Comparison of ENCODE assay signal across 1 cellular context in the genomic region with DNA sequence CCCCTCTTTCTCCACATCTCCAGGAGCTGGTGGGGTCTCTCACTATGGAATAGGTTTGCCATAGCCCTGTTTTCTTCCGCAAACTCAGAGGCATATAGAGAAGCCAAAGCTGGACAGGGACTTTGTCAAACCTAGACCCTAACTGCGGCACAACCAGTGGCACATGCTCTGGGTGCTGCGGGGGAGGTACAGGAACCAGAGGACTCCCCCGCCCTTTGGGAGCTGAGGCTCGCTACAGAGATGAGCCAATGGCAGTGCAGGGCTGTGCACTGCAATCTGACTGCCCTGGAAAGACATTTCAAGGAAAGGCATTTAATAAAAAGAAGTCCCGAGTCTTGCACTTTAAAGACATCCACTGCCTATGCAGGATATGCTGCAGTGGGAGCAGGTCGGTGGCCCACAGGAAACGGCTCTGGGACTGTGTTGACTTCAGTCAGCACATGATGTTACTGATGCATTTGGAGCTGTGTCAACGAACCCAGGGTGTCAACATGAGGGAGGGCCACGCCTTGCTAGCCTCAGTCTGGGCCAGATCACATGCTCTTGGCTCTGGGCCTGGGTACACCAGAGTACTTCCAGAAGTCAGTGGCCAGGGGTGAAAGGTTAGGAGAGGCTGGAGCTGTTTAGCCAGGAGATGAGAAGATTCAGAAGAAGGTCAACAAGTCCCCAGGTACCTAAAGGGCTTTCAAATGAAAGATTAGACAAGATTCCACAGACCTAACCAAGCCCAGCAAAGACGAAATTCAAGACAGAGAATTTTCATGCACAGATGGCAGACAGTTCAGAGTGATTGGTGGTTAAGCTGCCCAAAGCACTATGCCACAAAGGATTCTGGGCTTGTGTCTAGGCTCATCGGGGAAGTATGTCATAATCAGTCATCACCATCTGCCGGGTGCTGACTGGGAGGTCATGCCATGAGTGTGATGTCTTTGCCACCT.
TF ChIP-seq lines count a peak whose summit lies in the region.

No MANE protein-coding gene starts in this region.

TF ChIP-seq in HepG2, 621 proteins besides CTCF, POLR2A, EP300 and RAD21 (continued from another document and continues in another):
- TF ChIP-seq, protein P1, sequence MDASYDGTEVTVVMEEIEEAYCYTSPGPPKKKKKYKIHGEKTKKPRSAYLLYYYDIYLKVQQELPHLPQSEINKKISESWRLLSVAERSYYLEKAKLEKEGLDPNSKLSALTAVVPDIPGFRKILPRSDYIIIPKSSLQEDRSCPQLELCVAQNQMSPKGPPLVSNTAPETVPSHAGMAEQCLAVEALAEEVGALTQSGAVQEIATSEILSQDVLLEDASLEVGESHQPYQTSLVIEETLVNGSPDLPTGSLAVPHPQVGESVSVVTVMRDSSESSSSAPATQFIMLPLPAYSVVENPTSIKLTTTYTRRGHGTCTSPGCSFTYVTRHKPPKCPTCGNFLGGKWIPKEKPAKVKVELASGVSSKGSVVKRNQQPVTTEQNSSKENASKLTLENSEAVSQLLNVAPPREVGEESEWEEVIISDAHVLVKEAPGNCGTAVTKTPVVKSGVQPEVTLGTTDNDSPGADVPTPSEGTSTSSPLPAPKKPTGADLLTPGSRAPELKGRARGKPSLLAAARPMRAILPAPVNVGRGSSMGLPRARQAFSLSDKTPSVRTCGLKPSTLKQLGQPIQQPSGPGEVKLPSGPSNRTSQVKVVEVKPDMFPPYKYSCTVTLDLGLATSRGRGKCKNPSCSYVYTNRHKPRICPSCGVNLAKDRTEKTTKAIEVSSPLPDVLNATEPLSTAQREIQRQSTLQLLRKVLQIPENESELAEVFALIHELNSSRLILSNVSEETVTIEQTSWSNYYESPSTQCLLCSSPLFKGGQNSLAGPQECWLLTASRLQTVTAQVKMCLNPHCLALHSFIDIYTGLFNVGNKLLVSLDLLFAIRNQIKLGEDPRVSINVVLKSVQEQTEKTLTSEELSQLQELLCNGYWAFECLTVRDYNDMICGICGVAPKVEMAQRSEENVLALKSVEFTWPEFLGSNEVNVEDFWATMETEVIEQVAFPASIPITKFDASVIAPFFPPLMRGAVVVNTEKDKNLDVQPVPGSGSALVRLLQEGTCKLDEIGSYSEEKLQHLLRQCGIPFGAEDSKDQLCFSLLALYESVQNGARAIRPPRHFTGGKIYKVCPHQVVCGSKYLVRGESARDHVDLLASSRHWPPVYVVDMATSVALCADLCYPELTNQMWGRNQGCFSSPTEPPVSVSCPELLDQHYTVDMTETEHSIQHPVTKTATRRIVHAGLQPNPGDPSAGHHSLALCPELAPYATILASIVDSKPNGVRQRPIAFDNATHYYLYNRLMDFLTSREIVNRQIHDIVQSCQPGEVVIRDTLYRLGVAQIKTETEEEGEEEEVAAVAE (CRISPR knock-in tag; IDR thresholded peaks at IDR 0.05; ENCODE audit: borderline replicate concordance), result peak; percentile 86
- TF ChIP-seq, protein P2, sequence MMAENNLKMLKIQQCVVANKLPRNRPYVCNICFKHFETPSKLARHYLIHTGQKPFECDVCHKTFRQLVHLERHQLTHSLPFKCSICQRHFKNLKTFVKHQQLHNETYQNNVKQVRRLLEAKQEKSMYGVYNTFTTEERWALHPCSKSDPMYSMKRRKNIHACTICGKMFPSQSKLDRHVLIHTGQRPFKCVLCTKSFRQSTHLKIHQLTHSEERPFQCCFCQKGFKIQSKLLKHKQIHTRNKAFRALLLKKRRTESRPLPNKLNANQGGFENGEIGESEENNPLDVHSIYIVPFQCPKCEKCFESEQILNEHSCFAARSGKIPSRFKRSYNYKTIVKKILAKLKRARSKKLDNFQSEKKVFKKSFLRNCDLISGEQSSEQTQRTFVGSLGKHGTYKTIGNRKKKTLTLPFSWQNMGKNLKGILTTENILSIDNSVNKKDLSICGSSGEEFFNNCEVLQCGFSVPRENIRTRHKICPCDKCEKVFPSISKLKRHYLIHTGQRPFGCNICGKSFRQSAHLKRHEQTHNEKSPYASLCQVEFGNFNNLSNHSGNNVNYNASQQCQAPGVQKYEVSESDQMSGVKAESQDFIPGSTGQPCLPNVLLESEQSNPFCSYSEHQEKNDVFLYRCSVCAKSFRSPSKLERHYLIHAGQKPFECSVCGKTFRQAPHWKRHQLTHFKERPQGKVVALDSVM (CRISPR knock-in tag; IDR thresholded peaks at IDR 0.05), result no peak
- no peak for TF ChIP-seq TCF7L2 (IDR thresholded peaks at IDR 0.05; ENCODE audit: low read depth, low read length)
- no peak for TF ChIP-seq ZNF891 (CRISPR knock-in tag; IDR thresholded peaks at IDR 0.05)
- TF ChIP-seq SRSF9 (IDR thresholded peaks at IDR 0.05; ENCODE audit: borderline replicate concordance, insufficient read depth, low read depth, low read length, poor library complexity, severe bottlenecking), result no peak
- TF ChIP-seq SNAPC2 (CRISPR knock-in tag; IDR thresholded peaks at IDR 0.05), result no peak
- no peak for TF ChIP-seq RBFOX2 (IDR thresholded peaks at IDR 0.05; ENCODE audit: low read depth, low read length)
- TF ChIP-seq DNMT1 (CRISPR knock-in tag; IDR thresholded peaks at IDR 0.05), result no peak
- TF ChIP-seq MATR3 (CRISPR knock-in tag; IDR thresholded peaks at IDR 0.05), result no peak
- TF ChIP-seq ZSCAN9 (CRISPR knock-in tag; IDR thresholded peaks at IDR 0.05; ENCODE audit: borderline replicate concordance), result peak; percentile 56; the same call in 1 of the 2 replicates
- peak; percentile 43 for TF ChIP-seq SKI (IDR thresholded peaks at IDR 0.05; ENCODE audit: partially characterized antibody)
- TF ChIP-seq, protein P3, sequence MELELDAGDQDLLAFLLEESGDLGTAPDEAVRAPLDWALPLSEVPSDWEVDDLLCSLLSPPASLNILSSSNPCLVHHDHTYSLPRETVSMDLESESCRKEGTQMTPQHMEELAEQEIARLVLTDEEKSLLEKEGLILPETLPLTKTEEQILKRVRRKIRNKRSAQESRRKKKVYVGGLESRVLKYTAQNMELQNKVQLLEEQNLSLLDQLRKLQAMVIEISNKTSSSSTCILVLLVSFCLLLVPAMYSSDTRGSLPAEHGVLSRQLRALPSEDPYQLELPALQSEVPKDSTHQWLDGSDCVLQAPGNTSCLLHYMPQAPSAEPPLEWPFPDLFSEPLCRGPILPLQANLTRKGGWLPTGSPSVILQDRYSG (CRISPR knock-in tag; IDR thresholded peaks at IDR 0.05), result no peak
- TF ChIP-seq ZNF790 (CRISPR knock-in tag; IDR thresholded peaks at IDR 0.05; ENCODE audit: borderline replicate concordance), result peak; percentile 57; the same call in 1 of the 2 replicates
- peak; percentile 86 for TF ChIP-seq FOXK2 (IDR thresholded peaks at IDR 0.05)
- 0 out of 2 replicates have a peak, but pooled peaks have one; percentile 65 for TF ChIP-seq ZNF430 (CRISPR knock-in tag; IDR thresholded peaks at IDR 0.05)
- TF ChIP-seq KDM5A (IDR thresholded peaks at IDR 0.05; ENCODE audit: borderline replicate concordance, low read length), result no peak
- TF ChIP-seq EEA1 (CRISPR knock-in tag; IDR thresholded peaks at IDR 0.05; ENCODE audit: borderline replicate concordance), result no peak
- TF ChIP-seq, protein P4, sequence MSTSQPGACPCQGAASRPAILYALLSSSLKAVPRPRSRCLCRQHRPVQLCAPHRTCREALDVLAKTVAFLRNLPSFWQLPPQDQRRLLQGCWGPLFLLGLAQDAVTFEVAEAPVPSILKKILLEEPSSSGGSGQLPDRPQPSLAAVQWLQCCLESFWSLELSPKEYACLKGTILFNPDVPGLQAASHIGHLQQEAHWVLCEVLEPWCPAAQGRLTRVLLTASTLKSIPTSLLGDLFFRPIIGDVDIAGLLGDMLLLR (CRISPR knock-in tag; IDR thresholded peaks at IDR 0.05), result no peak
- peak; percentile 90 for TF ChIP-seq SALL1 (CRISPR knock-in tag; IDR thresholded peaks at IDR 0.05)
- peak; percentile 84 for TF ChIP-seq SOX5 (CRISPR knock-in tag; IDR thresholded peaks at IDR 0.05; ENCODE audit: borderline replicate concordance)
- 0 out of 2 replicates have a peak, but pooled peaks have one; percentile 40 for TF ChIP-seq BORCS8-MEF2B (CRISPR knock-in tag; IDR thresholded peaks at IDR 0.05)
- TF ChIP-seq ZBTB38 (CRISPR knock-in tag; IDR thresholded peaks at IDR 0.05), result peak; percentile 82
- no peak; the same call in 1 of the 2 replicates for TF ChIP-seq PHF20 (CRISPR knock-in tag; IDR thresholded peaks at IDR 0.05)
- no peak for TF ChIP-seq TMF1 (CRISPR knock-in tag; IDR thresholded peaks at IDR 0.05; ENCODE audit: low read depth)
- TF ChIP-seq SMC3 (IDR thresholded peaks at IDR 0.05; ENCODE audit: low read length), result no peak
- TF ChIP-seq, protein P5, sequence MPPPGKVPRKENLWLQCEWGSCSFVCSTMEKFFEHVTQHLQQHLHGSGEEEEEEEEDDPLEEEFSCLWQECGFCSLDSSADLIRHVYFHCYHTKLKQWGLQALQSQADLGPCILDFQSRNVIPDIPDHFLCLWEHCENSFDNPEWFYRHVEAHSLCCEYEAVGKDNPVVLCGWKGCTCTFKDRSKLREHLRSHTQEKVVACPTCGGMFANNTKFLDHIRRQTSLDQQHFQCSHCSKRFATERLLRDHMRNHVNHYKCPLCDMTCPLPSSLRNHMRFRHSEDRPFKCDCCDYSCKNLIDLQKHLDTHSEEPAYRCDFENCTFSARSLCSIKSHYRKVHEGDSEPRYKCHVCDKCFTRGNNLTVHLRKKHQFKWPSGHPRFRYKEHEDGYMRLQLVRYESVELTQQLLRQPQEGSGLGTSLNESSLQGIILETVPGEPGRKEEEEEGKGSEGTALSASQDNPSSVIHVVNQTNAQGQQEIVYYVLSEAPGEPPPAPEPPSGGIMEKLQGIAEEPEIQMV (CRISPR knock-in tag; IDR thresholded peaks at IDR 0.05; ENCODE audit: low read depth), result no peak
- TF ChIP-seq, protein P6, sequence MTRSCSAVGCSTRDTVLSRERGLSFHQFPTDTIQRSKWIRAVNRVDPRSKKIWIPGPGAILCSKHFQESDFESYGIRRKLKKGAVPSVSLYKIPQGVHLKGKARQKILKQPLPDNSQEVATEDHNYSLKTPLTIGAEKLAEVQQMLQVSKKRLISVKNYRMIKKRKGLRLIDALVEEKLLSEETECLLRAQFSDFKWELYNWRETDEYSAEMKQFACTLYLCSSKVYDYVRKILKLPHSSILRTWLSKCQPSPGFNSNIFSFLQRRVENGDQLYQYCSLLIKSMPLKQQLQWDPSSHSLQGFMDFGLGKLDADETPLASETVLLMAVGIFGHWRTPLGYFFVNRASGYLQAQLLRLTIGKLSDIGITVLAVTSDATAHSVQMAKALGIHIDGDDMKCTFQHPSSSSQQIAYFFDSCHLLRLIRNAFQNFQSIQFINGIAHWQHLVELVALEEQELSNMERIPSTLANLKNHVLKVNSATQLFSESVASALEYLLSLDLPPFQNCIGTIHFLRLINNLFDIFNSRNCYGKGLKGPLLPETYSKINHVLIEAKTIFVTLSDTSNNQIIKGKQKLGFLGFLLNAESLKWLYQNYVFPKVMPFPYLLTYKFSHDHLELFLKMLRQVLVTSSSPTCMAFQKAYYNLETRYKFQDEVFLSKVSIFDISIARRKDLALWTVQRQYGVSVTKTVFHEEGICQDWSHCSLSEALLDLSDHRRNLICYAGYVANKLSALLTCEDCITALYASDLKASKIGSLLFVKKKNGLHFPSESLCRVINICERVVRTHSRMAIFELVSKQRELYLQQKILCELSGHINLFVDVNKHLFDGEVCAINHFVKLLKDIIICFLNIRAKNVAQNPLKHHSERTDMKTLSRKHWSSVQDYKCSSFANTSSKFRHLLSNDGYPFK (CRISPR knock-in tag; IDR thresholded peaks at IDR 0.05; ENCODE audit: borderline replicate concordance), result no peak
- TF ChIP-seq CENPT (CRISPR knock-in tag; IDR thresholded peaks at IDR 0.05; ENCODE audit: low read depth), result no peak
- TF ChIP-seq ZNF816 (CRISPR knock-in tag; IDR thresholded peaks at IDR 0.05; ENCODE audit: borderline replicate concordance), result no peak
- no peak for TF ChIP-seq ZNF768 (CRISPR knock-in tag; IDR thresholded peaks at IDR 0.05)
- no peak for TF ChIP-seq NFATC3 (CRISPR knock-in tag; IDR thresholded peaks at IDR 0.05)
- TF ChIP-seq ZNF558 (CRISPR knock-in tag; IDR thresholded peaks at IDR 0.05; ENCODE audit: borderline replicate concordance), result no peak
- no peak for TF ChIP-seq SETDB1 (CRISPR knock-in tag; IDR thresholded peaks at IDR 0.05; ENCODE audit: borderline replicate concordance)
- peak; percentile 24; the same call in 1 of the 2 replicates for TF ChIP-seq ISL2 (CRISPR knock-in tag; IDR thresholded peaks at IDR 0.05)
- TF ChIP-seq HNRNPLL (IDR thresholded peaks at IDR 0.05; ENCODE audit: low read depth, low read length, poor library complexity, severe bottlenecking), result no peak
- TF ChIP-seq NBN (conservative IDR thresholded peaks at IDR 0.05), result no peak
- no peak for TF ChIP-seq HDAC6 (IDR thresholded peaks at IDR 0.05; ENCODE audit: low read depth, low read length)
- TF ChIP-seq ZNF263 (CRISPR knock-in tag; IDR thresholded peaks at IDR 0.05), result no peak
- no peak for TF ChIP-seq ZNF451 (CRISPR knock-in tag; IDR thresholded peaks at IDR 0.05)
- TF ChIP-seq, protein P7, sequence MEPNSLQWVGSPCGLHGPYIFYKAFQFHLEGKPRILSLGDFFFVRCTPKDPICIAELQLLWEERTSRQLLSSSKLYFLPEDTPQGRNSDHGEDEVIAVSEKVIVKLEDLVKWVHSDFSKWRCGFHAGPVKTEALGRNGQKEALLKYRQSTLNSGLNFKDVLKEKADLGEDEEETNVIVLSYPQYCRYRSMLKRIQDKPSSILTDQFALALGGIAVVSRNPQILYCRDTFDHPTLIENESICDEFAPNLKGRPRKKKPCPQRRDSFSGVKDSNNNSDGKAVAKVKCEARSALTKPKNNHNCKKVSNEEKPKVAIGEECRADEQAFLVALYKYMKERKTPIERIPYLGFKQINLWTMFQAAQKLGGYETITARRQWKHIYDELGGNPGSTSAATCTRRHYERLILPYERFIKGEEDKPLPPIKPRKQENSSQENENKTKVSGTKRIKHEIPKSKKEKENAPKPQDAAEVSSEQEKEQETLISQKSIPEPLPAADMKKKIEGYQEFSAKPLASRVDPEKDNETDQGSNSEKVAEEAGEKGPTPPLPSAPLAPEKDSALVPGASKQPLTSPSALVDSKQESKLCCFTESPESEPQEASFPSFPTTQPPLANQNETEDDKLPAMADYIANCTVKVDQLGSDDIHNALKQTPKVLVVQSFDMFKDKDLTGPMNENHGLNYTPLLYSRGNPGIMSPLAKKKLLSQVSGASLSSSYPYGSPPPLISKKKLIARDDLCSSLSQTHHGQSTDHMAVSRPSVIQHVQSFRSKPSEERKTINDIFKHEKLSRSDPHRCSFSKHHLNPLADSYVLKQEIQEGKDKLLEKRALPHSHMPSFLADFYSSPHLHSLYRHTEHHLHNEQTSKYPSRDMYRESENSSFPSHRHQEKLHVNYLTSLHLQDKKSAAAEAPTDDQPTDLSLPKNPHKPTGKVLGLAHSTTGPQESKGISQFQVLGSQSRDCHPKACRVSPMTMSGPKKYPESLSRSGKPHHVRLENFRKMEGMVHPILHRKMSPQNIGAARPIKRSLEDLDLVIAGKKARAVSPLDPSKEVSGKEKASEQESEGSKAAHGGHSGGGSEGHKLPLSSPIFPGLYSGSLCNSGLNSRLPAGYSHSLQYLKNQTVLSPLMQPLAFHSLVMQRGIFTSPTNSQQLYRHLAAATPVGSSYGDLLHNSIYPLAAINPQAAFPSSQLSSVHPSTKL (CRISPR knock-in tag; IDR thresholded peaks at IDR 0.05), result peak; percentile 86
- TF ChIP-seq CCAR2 (optimal IDR thresholded peaks at IDR 0.05; ENCODE audit: low read depth, low read length), result no peak
- TF ChIP-seq ZSCAN21 (CRISPR knock-in tag; IDR thresholded peaks at IDR 0.05; ENCODE audit: borderline replicate concordance), result peak; percentile 59; the same call in 1 of the 2 replicates
- TF ChIP-seq ETV6 (CRISPR knock-in tag; conservative IDR thresholded peaks at IDR 0.05), result no peak
- TF ChIP-seq GABPB1 (CRISPR knock-in tag; IDR thresholded peaks at IDR 0.05), result peak; percentile 55; the same call in 1 of the 2 replicates
- no peak for TF ChIP-seq ZNF772 (CRISPR knock-in tag; IDR thresholded peaks at IDR 0.05)
- TF ChIP-seq, protein P8, sequence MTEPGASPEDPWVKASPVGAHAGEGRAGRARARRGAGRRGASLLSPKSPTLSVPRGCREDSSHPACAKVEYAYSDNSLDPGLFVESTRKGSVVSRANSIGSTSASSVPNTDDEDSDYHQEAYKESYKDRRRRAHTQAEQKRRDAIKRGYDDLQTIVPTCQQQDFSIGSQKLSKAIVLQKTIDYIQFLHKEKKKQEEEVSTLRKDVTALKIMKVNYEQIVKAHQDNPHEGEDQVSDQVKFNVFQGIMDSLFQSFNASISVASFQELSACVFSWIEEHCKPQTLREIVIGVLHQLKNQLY (CRISPR knock-in tag; IDR thresholded peaks at IDR 0.05), result 0 out of 2 replicates have a peak, but pooled peaks have one; percentile 34
